ENCODE assay signal across 8 cellular contexts in genomic region chrX:41441934-41442823, GRCh38. TPM values are rescaled to one million over a fixed set of nuclear protein-coding genes. Genes with fewer than 3 reads are reported as not detected.
DNase-seq lines count a peak whose midpoint lies in the region; ATAC-seq and TF ChIP-seq lines count a peak whose summit lies in the region.

No MANE protein-coding gene starts in this region.

- peak overlapping the region; percentile 23 for H3K27ac ChIP-seq in cingulate gyrus (ENCODE audit: low read depth, low read length)

- peak; percentile 89 for DNase-seq in DMS 273 (lab: John Stamatoyannopoulos, UW; ENCODE audit: unreplicated experiment)
- no peak for DNase-seq in DMS 273 treated with DMSO at 0.1 percent for 48 hours (lab: John Stamatoyannopoulos, UW)
- DNase-seq in NB4 (ENCODE audit: low read depth), result peak; percentile 94
- peak; percentile 74 to 81 for DNase-seq in activated CD4-positive, alpha-beta T cell treated with anti-CD3 and anti-CD28 coated beads for 24 hours (ENCODE audit: low read depth in 2 of 2)
- peak; percentile 91 for DNase-seq in left lobe of liver (ENCODE audit: low spot score)
- DNase-seq in stimulated activated CD4-positive, alpha-beta T cell treated with anti-CD3 and anti-CD28 coated beads, Interleukin-4, amount 100 ng/mL, for 24 hours, result peak; percentile 81

- TF ChIP-seq POLR2A in NB4 (IDR thresholded peaks at IDR 0.05; ENCODE audit: extremely low read depth, insufficient read length), result peak; percentile 41

- TF ChIP-seq CTCF in NB4 (IDR thresholded peaks at IDR 0.05; ENCODE audit: low read depth, low read length), result peak; percentile 35

- H3K4me3 ChIP-seq in NB4 (ENCODE audit: low read depth, low read length), result peak overlapping the region; percentile 48

- ATAC-seq in HG02588 (IDR thresholded peaks at IDR 0.05; ENCODE audit: unreplicated experiment), result peak; percentile 75
- peak; percentile 96 for ATAC-seq in left lobe of liver

RNA-seq across cellular contexts. Expression of gene NYX, which starts 5.0 kb away (rescaled TPM):
- total RNA-seq in left lobe of liver, result not detected
